ENCODE assay signal across 12 cellular contexts in genomic region chr4:24067781-24068193, GRCh38.
DNase-seq lines count a peak whose midpoint lies in the region; ATAC-seq lines count a peak whose summit lies in the region.
"Had no signal": no experiment of that assay in that cellular context is flagged by ENCODE, and none has a peak within 500 bp of the region (broad histone marks: within the 10 kb centered on the region; RNA-seq: fewer than 3 reads in every experiment).

No MANE protein-coding gene starts in this region.

- DNase-seq in COLO668 (lab: John Stamatoyannopoulos, UW; ENCODE audit: unreplicated experiment) (peak; percentile 50), NCI-H226 (peak; percentile 60), cerebellum (ENCODE audit: low spot score) (peak; percentile 67), medulla oblongata (ENCODE audit: extremely low spot score) (peak; percentile 17), GM03348 (ENCODE audit: low spot score) (no peak), DMS153 treated with DMSO at 0.1 percent for 48 hours (lab: John Stamatoyannopoulos, UW; ENCODE audit: unreplicated experiment) (no peak)
- no peak for DNase-seq in activated CD4-positive, CD25-positive, alpha-beta regulatory T cell (lab: John Stamatoyannopoulos, UW)
- DNase-seq: activated T-cell treated with anti-CD3 and anti-CD28 coated beads, Interleukin-2, amount 50 U/mL, for 4 hours; naive thymus-derived CD4-positive, alpha-beta T cell; NCI-H146; T-helper 1 cell had no signal

- ATAC-seq in GM18861 (IDR thresholded peaks at IDR 0.05; ENCODE audit: unreplicated experiment) = no peak
- ATAC-seq: activated T-cell treated with anti-CD3 and anti-CD28 coated beads, Interleukin-2, amount 50 U/mL, for 4 hours; naive thymus-derived CD4-positive, alpha-beta T cell had no signal

Comparison
In these comparisons a context has a peak if more than half of its experiments do, and no peak if none do; other contexts are left out.
1. DNase-seq: peak in COLO668 (single experiment), NCI-H226 (single experiment), cerebellum (single experiment) and medulla oblongata (single experiment); none in GM03348 (single experiment), activated CD4-positive, CD25-positive, alpha-beta regulatory T cell (0 of 4) and DMS153 treated with DMSO at 0.1 percent for 48 hours (single experiment).